In genomic region chr14:23577004-23577681, GRCh38 we compare ENCODE assay signal across 8 cellular contexts. TPM values are rescaled to one million over a fixed set of nuclear protein-coding genes. Genes with fewer than 3 reads are reported as not detected.
DNase-seq lines count a peak whose midpoint lies in the region; ATAC-seq lines count a peak whose summit lies in the region.

No MANE protein-coding gene starts in this region.

- POLR2A ChIA-PET in naive thymus-derived CD4-positive, alpha-beta T cell (lab: Charles Lee), result no interaction called here

- CTCF ChIA-PET in naive thymus-derived CD4-positive, alpha-beta T cell (lab: Charles Lee), result no interaction called here

- H3K27ac Mint-ChIP-seq in effector memory CD8-positive, alpha-beta T cell, result peak overlapping the region; percentile 27 to 90
- no peak overlapping the region for H3K27ac Mint-ChIP-seq in naive thymus-derived CD4-positive, alpha-beta T cell

- H3K4me1 Mint-ChIP-seq in effector memory CD8-positive, alpha-beta T cell (ENCODE audit: low read depth in 2 of 2), result peaks cover 11 to 16% of the 10 kb centered on the region in 2 donors
- peaks cover 8 to 29% (median 22%) of the 10 kb centered on the region in 7 donors for H3K4me1 Mint-ChIP-seq in naive thymus-derived CD4-positive, alpha-beta T cell

- H3K27me3 Mint-ChIP-seq in effector memory CD8-positive, alpha-beta T cell, result peaks cover 48 to 91% of the 10 kb centered on the region in 2 donors
- H3K27me3 Mint-ChIP-seq in naive thymus-derived CD4-positive, alpha-beta T cell, result peaks cover 40 to 61% (median 47%) of the 10 kb centered on the region in 5 donors

- intact Hi-C loops in naive thymus-derived CD4-positive, alpha-beta T cell (cut with micrococcal nuclease), result no loop called here

- DNase-seq in AG20443 (ENCODE audit: low spot score) (peak; percentile 69), NCI-H2171 treated with DMSO at 0.1 percent for 48 hours (lab: John Stamatoyannopoulos, UW) (no peak)
- DNase-seq in effector memory CD8-positive, alpha-beta T cell, result no peak
- no peak for DNase-seq in naive thymus-derived CD4-positive, alpha-beta T cell

- H3K4me3 ChIP-seq in HUES6 (ENCODE audit: low read depth, low read length), result peak overlapping the region; percentile 56
- no peak overlapping the region for H3K4me3 ChIP-seq in naive thymus-derived CD4-positive, alpha-beta T cell (ENCODE audit: low read length)

- H3K27me3 ChIP-seq in HUES6 (ENCODE audit: control insufficient read depth, insufficient read depth, low read length), result peaks cover 50% of the 10 kb centered on the region
- peaks cover 0 to 14% of the 10 kb centered on the region in 2 donors for H3K27me3 ChIP-seq in naive thymus-derived CD4-positive, alpha-beta T cell (ENCODE audit: control insufficient read depth in 2 of 2, insufficient read depth in 2 of 2, low read length in 2 of 2)

- no peak overlapping the region for H3K27ac ChIP-seq in HUES6 (ENCODE audit: low read depth, low read length)
- H3K27ac ChIP-seq in naive thymus-derived CD4-positive, alpha-beta T cell (ENCODE audit: low read depth, low read length), result no peak overlapping the region

- peak overlapping the region; percentile 34 for H3K9ac ChIP-seq in HUES6 (ENCODE audit: low read length)

- no peaks in the 10 kb centered on the region for H3K9me3 ChIP-seq in HUES6 (ENCODE audit: control insufficient read depth, insufficient read depth, low read depth, low read length)
- no peaks in the 10 kb centered on the region for H3K9me3 ChIP-seq in naive thymus-derived CD4-positive, alpha-beta T cell (ENCODE audit: control insufficient read depth in 2 of 3, low read length in 3 of 3)

- peak; percentile 44 for ATAC-seq in effector memory CD8-positive, alpha-beta T cell (replicated peaks)
- no peak for ATAC-seq in naive thymus-derived CD4-positive, alpha-beta T cell
- ATAC-seq in GM19395 (IDR thresholded peaks at IDR 0.05; ENCODE audit: unreplicated experiment) (no peak), GM19035 (IDR thresholded peaks at IDR 0.05; ENCODE audit: unreplicated experiment) (no peak), GM21723 (IDR thresholded peaks at IDR 0.05; ENCODE audit: unreplicated experiment) (no peak)

- no peaks in the 10 kb centered on the region for H3K36me3 Mint-ChIP-seq in effector memory CD8-positive, alpha-beta T cell (ENCODE audit: insufficient read depth)
- H3K36me3 Mint-ChIP-seq in naive thymus-derived CD4-positive, alpha-beta T cell, result no peaks in the 10 kb centered on the region

- H3K9me3 Mint-ChIP-seq in effector memory CD8-positive, alpha-beta T cell, result no peaks in the 10 kb centered on the region
- H3K9me3 Mint-ChIP-seq in naive thymus-derived CD4-positive, alpha-beta T cell, result peaks cover 0 to 2% (median 0%) of the 10 kb centered on the region in 11 donors

- H3K36me3 ChIP-seq in HUES6 (ENCODE audit: control insufficient read depth, insufficient read depth, low read length), result no peaks in the 10 kb centered on the region
- no peaks in the 10 kb centered on the region for H3K36me3 ChIP-seq in naive thymus-derived CD4-positive, alpha-beta T cell (ENCODE audit: control insufficient read depth in 2 of 3, insufficient read depth in 3 of 3, low read length in 3 of 3)

- H3K4me3 Mint-ChIP-seq in effector memory CD8-positive, alpha-beta T cell, result peak overlapping the region; percentile 65 to 73
- peak overlapping the region; percentile 16 to 88 (median 72) for H3K4me3 Mint-ChIP-seq in naive thymus-derived CD4-positive, alpha-beta T cell

- H3K4me1 ChIP-seq in HUES6 (ENCODE audit: control insufficient read depth, insufficient read depth, low read length), result peaks cover 22% of the 10 kb centered on the region
- H3K4me1 ChIP-seq in naive thymus-derived CD4-positive, alpha-beta T cell (ENCODE audit: control insufficient read depth in 2 of 2, insufficient read depth in 2 of 2, low read length in 2 of 2), result peaks cover 0 to 7% of the 10 kb centered on the region in 2 donors

RNA-seq across cellular contexts. Expression of gene JPH4, which starts 1.4 kb away (rescaled TPM):
- total RNA-seq in naive thymus-derived CD4-positive, alpha-beta T cell, result 1 to 10 TPM in 1 of 5 experiments, under 1 TPM in 1, not detected in 3; 0.16 to 1.2 TPM
- polyA plus RNA-seq in naive thymus-derived CD4-positive, alpha-beta T cell, result under 1 TPM in 1 of 2 donors, not detected in 1; 0.13 TPM

RNA-seq across cellular contexts. Expression of gene AP1G2, which starts 9.6 kb away (rescaled TPM):
- total RNA-seq in naive thymus-derived CD4-positive, alpha-beta T cell, result 100 to 1,000 TPM; 266 to 548 (median 293) TPM
- polyA plus RNA-seq in naive thymus-derived CD4-positive, alpha-beta T cell, result 100 to 1,000 TPM in 1 of 2 donors, 10 to 100 TPM in 1; 66.4 to 113 TPM

RNA-seq across cellular contexts. Expression of gene THTPA, which starts 21.1 kb away (rescaled TPM):
- total RNA-seq in naive thymus-derived CD4-positive, alpha-beta T cell, result 10 to 100 TPM; 16.4 to 26.7 (median 19.2) TPM
- polyA plus RNA-seq in naive thymus-derived CD4-positive, alpha-beta T cell, result 10 to 100 TPM; 17.9 to 18.1 TPM

RNA-seq across cellular contexts. Expression of gene ZFHX2, which starts 25.6 kb away (rescaled TPM):
- total RNA-seq in naive thymus-derived CD4-positive, alpha-beta T cell, result 1 to 10 TPM in 1 of 5 experiments, under 1 TPM in 4; 0.45 to 2.6 (median 0.49) TPM
- polyA plus RNA-seq in naive thymus-derived CD4-positive, alpha-beta T cell, result not detected

RNA-seq across cellular contexts. Expression of gene DHRS2, which starts 59.0 kb away (rescaled TPM):
- 1 to 10 TPM in 1 of 5 experiments, not detected in 4; 5.5 TPM for total RNA-seq in naive thymus-derived CD4-positive, alpha-beta T cell
- under 1 TPM in 1 of 2 donors, not detected in 1; 0.63 TPM for polyA plus RNA-seq in naive thymus-derived CD4-positive, alpha-beta T cell

Comparison
In these comparisons a context has a peak if more than half of its experiments do, and no peak if none do; other contexts are left out.
1. H3K27ac Mint-ChIP-seq: peak in effector memory CD8-positive, alpha-beta T cell (2 of 2); none in naive thymus-derived CD4-positive, alpha-beta T cell (0 of 9).